ENCODE assay signal across 3 cellular contexts in the genomic region with DNA sequence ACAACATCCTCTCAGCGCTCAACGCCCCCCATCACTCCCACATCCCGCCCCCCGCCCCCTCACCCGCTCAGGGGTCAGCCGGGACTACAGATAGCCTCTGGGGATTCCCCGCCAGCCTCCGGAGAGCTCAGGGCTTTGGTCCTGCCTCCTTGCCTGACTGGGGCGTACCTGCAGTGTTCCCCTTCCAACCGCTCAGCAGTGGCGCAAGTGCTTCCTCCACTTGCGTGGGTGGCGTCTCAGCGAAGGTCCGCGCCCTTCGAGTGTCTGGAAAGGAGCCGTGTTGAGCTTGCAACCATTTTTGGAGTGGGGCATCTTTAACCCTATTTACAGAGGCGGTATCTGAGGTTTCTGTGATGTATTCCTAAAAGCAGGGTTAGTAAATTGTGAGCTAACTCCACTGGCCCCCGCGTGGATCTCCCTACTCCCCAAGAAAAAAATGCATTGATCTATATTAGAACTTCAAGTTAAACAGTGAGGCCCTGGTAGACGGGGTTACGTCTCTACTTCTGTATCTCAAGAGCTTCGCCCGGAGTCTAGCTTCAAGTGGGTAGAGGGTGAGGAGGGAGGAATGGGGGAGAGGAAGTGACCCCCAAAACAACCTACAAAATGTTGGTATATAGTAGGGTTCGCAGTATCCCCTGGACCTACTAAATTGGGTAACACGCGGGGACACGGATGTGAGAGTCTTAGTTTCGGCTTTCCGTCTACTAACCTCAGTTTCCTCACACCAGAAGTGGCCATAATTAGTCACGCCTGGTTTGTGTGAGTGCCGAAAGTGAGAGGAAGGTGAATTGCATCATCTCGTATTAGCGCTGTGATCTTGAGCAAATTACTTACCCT.
A peak's percentile ranks its signal among the peaks of the same experiment; 100 is the strongest.
TF ChIP-seq lines count a peak whose summit lies in the region.

No MANE protein-coding gene starts in this region.

TF ChIP-seq in SK-N-SH, 30 proteins besides CTCF, POLR2A, EP300 and RAD21:
- TF ChIP-seq MXI1 (IDR thresholded peaks at IDR 0.05; ENCODE audit: low read depth, low read length) (no peak), TCF12 (IDR thresholded peaks at IDR 0.05) (no peak), SMC3 (IDR thresholded peaks at IDR 0.05; ENCODE audit: low read depth, low read length) (no peak), MAX (IDR thresholded peaks at IDR 0.05; ENCODE audit: low read depth) (no peak), RCOR1 (IDR thresholded peaks at IDR 0.05; ENCODE audit: low read length) (no peak), TEAD4 (IDR thresholded peaks at IDR 0.05; ENCODE audit: borderline replicate concordance, insufficient read depth) (no peak), NRF1 (IDR thresholded peaks at IDR 0.05; ENCODE audit: low read depth, low read length) (no peak), RFX5 (IDR thresholded peaks at IDR 0.05; ENCODE audit: low read length) (no peak), NFIC (IDR thresholded peaks at IDR 0.05; ENCODE audit: borderline replicate concordance) (no peak), SIN3A (IDR thresholded peaks at IDR 0.05; ENCODE audit: borderline replicate concordance, low read depth, low read length) (no peak)
- TF ChIP-seq, protein P1, sequence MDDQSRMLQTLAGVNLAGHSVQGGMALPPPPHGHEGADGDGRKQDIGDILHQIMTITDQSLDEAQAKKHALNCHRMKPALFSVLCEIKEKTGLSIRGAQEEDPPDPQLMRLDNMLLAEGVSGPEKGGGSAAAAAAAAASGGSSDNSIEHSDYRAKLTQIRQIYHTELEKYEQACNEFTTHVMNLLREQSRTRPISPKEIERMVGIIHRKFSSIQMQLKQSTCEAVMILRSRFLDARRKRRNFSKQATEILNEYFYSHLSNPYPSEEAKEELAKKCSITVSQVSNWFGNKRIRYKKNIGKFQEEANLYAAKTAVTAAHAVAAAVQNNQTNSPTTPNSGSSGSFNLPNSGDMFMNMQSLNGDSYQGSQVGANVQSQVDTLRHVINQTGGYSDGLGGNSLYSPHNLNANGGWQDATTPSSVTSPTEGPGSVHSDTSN (IDR thresholded peaks at IDR 0.05) = no peak
- TF ChIP-seq, protein P2, sequence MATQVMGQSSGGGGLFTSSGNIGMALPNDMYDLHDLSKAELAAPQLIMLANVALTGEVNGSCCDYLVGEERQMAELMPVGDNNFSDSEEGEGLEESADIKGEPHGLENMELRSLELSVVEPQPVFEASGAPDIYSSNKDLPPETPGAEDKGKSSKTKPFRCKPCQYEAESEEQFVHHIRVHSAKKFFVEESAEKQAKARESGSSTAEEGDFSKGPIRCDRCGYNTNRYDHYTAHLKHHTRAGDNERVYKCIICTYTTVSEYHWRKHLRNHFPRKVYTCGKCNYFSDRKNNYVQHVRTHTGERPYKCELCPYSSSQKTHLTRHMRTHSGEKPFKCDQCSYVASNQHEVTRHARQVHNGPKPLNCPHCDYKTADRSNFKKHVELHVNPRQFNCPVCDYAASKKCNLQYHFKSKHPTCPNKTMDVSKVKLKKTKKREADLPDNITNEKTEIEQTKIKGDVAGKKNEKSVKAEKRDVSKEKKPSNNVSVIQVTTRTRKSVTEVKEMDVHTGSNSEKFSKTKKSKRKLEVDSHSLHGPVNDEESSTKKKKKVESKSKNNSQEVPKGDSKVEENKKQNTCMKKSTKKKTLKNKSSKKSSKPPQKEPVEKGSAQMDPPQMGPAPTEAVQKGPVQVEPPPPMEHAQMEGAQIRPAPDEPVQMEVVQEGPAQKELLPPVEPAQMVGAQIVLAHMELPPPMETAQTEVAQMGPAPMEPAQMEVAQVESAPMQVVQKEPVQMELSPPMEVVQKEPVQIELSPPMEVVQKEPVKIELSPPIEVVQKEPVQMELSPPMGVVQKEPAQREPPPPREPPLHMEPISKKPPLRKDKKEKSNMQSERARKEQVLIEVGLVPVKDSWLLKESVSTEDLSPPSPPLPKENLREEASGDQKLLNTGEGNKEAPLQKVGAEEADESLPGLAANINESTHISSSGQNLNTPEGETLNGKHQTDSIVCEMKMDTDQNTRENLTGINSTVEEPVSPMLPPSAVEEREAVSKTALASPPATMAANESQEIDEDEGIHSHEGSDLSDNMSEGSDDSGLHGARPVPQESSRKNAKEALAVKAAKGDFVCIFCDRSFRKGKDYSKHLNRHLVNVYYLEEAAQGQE (IDR thresholded peaks at IDR 0.05; ENCODE audit: low read depth, low read length) = no peak

TF ChIP-seq in SK-N-SH treated with all-trans-retinoic acid at 6 μM for 48 hours, 23 proteins besides CTCF, POLR2A, EP300 and RAD21 (continues in another document):
- TF ChIP-seq ZNF565 (CRISPR knock-in tag; conservative IDR thresholded peaks at IDR 0.05; ENCODE audit: low read depth) (no peak), ISL1 (CRISPR knock-in tag; IDR thresholded peaks at IDR 0.05) (no peak), PATZ1 (CRISPR knock-in tag; IDR thresholded peaks at IDR 0.05; ENCODE audit: borderline replicate concordance) (no peak), SNAI2 (CRISPR knock-in tag; IDR thresholded peaks at IDR 0.05) (no peak), GLIS3 (CRISPR knock-in tag; IDR thresholded peaks at IDR 0.05) (no peak), RARB (CRISPR knock-in tag; IDR thresholded peaks at IDR 0.05) (no peak), PPARA (CRISPR knock-in tag; IDR thresholded peaks at IDR 0.05; ENCODE audit: borderline replicate concordance) (no peak), ZFP3 (CRISPR knock-in tag; IDR thresholded peaks at IDR 0.05) (no peak), ZFP30 (CRISPR knock-in tag; IDR thresholded peaks at IDR 0.05) (no peak), CREB5 (CRISPR knock-in tag; IDR thresholded peaks at IDR 0.05; ENCODE audit: low read depth) (no peak), ZNF8 (CRISPR knock-in tag; IDR thresholded peaks at IDR 0.05) (no peak), BACH2 (CRISPR knock-in tag; IDR thresholded peaks at IDR 0.05; ENCODE audit: borderline replicate concordance) (no peak), TSHZ2 (CRISPR knock-in tag; IDR thresholded peaks at IDR 0.05) (no peak)

TF ChIP-seq in H1, 55 proteins besides CTCF, POLR2A, EP300 and RAD21:
- peak; percentile 8; the same call in 1 of the 2 replicates for TF ChIP-seq SUZ12 (IDR thresholded peaks at IDR 0.05; ENCODE audit: low read length)
- TF ChIP-seq BCL11A (IDR thresholded peaks at IDR 0.05; ENCODE audit: low read depth in 2 of 2, low read length in 2 of 2) = no peak
- no peak for TF ChIP-seq SAP30 (IDR thresholded peaks at IDR 0.05; ENCODE audit: insufficient read depth, insufficient replicate concordance, low read length)
- TF ChIP-seq SIN3A (conservative IDR thresholded peaks at IDR 0.05 in 1 of 2, IDR thresholded peaks at IDR 0.05 in 1 of 2; ENCODE audit: low read depth in 1 of 2, low read length in 2 of 2) = no peak
- 0 out of 2 replicates have a peak, but pooled peaks have one; percentile 31 for TF ChIP-seq JUND (IDR thresholded peaks at IDR 0.05; ENCODE audit: low read length)
- TF ChIP-seq POLR2AphosphoS5 (IDR thresholded peaks at IDR 0.05; ENCODE audit: low read depth, low read length) = no peak
- TF ChIP-seq TCF12 (IDR thresholded peaks at IDR 0.05; ENCODE audit: low read depth, low read length) = no peak
- TF ChIP-seq ATF3 (IDR thresholded peaks at IDR 0.05; ENCODE audit: insufficient read depth, low read depth, low read length) = no peak
- TF ChIP-seq EZH2 (IDR thresholded peaks at IDR 0.05; ENCODE audit: low read depth, low read length, severe bottlenecking) = peak; percentile 49
- TF ChIP-seq CBX8 (IDR thresholded peaks at IDR 0.05; ENCODE audit: borderline replicate concordance, low read depth, low read length) = no peak
- TF ChIP-seq CEBPB (IDR thresholded peaks at IDR 0.05; ENCODE audit: low read depth, low read length) = peak; percentile 86
- TF ChIP-seq MAFK (IDR thresholded peaks at IDR 0.05; ENCODE audit: low read depth, low read length) = no peak
- peak; percentile 44 for TF ChIP-seq RNF2 (IDR thresholded peaks at IDR 0.05; ENCODE audit: borderline replicate concordance, low read depth, low read length, missing control alignments, poor library complexity, severe bottlenecking)
- no peak for TF ChIP-seq CHD1 (IDR thresholded peaks at IDR 0.05; ENCODE audit: low read depth, low read length)
TF ChIP-seq in H1: peak in this region for 5.
